ENCODE assay signal across 18 cellular contexts in genomic region chr1:62317021-62317768, GRCh38. TPM values are rescaled to one million over a fixed set of nuclear protein-coding genes. Genes with fewer than 3 reads are reported as not detected.
"Had no signal": no experiment of that assay in that cellular context is flagged by ENCODE, and none has a peak within 500 bp of the region (broad histone marks: within the 10 kb centered on the region; RNA-seq: fewer than 3 reads in every experiment).

No MANE protein-coding gene starts in this region.

- H3K27me3 ChIP-seq: testis had no signal

- H3K36me3 Mint-ChIP-seq: activated naive CD8-positive, alpha-beta T cell treated with anti-CD3 and anti-CD28 coated beads, Interleukin-2, amount 10 ng/mL, durations not matched to agents 7 days and 5 days; naive thymus-derived CD8-positive, alpha-beta T cell had no signal

- H3K27ac ChIP-seq: dorsolateral prefrontal cortex, esophagus muscularis mucosa, left lung, stomach, testis had no signal

- H3K4me3 Mint-ChIP-seq: activated naive CD8-positive, alpha-beta T cell treated with anti-CD3 and anti-CD28 coated beads, Interleukin-2, amount 10 ng/mL, durations not matched to agents 7 days and 5 days had no signal

- H3K4me1 ChIP-seq: testis had no signal

- H3K36me3 ChIP-seq: esophagus muscularis mucosa, left lung, prostate gland, stomach had no signal

- FAIRE-seq: keratinocyte, urothelium cell line had no signal

- H3K27ac Mint-ChIP-seq: activated naive CD8-positive, alpha-beta T cell treated with anti-CD3 and anti-CD28 coated beads, Interleukin-2, amount 10 ng/mL, durations not matched to agents 7 days and 5 days; naive thymus-derived CD8-positive, alpha-beta T cell had no signal

- ATAC-seq: activated CD4-positive, CD25-positive, alpha-beta regulatory T cell treated with anti-CD3 and anti-CD28 coated beads, Interleukin-2, amount 50 U/mL, for 24 hours; left lung; naive thymus-derived CD8-positive, alpha-beta T cell had no signal

- H3K9me3 ChIP-seq: esophagus muscularis mucosa, left lung, prostate gland, stomach, testis had no signal

- DNase-seq: activated CD4-positive, alpha-beta T cell treated with anti-CD3 and anti-CD28 coated beads, Interleukin-2, amount 50 U/mL, for 4 hours; activated naive CD4-positive, alpha-beta T cell; activated naive CD8-positive, alpha-beta T cell treated with anti-CD3 and anti-CD28 coated beads, Interleukin-2, amount 10 ng/mL, durations not matched to agents 7 days and 5 days; activated T-cell treated with anti-CD3 and anti-CD28 coated beads for 4 hours; anterior cingulate cortex; dorsolateral prefrontal cortex; hippocampal formation; left lung; naive thymus-derived CD8-positive, alpha-beta T cell; right cardiac atrium; stomach; testis had no signal

- H3K9me3 Mint-ChIP-seq: activated naive CD8-positive, alpha-beta T cell treated with anti-CD3 and anti-CD28 coated beads, Interleukin-2, amount 10 ng/mL, durations not matched to agents 7 days and 5 days; naive thymus-derived CD8-positive, alpha-beta T cell had no signal

RNA-seq across cellular contexts. Expression of gene KANK4, which starts 2.0 kb away (rescaled TPM):
- total RNA-seq: activated naive CD8-positive, alpha-beta T cell treated with anti-CD3 and anti-CD28 coated beads, Interleukin-2, amount 10 ng/mL, durations not matched to agents 7 days and 5 days; glomerular endothelial cell; naive thymus-derived CD8-positive, alpha-beta T cell had no signal
- polyA plus RNA-seq: naive thymus-derived CD8-positive, alpha-beta T cell had no signal
